7 cellular contexts compared by ENCODE assay signal in the genomic region with DNA sequence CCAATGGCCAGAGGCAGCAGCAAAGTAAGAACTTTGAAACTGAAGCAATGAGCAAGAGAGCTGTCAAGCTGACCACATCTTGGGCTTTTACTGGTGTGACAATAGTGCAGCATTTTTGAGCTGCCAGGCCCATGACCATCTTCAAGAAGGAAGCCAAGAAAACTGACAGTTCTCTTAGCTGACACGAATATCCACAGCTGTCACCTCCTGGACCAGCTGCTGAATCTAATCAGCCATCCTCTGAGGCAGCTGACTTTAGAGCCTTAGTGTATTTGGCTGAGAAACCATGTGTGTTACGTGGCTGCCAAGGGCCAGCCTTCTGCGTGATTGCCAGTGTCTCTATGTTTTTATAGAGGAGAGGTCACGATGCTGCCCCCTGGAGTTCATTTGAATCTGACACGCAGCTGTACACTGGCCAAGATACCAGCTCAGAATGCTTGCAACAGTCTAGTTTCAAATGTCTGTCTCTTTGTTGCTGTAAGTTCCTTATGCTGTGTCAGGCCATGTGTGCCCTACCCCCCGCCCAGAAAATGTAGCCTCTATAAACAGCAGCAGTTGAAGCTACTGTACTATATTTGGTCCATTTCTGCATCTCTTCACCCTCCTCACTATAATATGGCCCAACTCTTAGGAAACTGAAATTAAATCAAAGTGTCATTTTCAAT. TPM values are rescaled to one million over a fixed set of nuclear protein-coding genes. Genes with fewer than 3 reads are reported as not detected.
DNase-seq lines count a peak whose midpoint lies in the region; TF ChIP-seq lines count a peak whose summit lies in the region.

No MANE protein-coding gene starts in this region.

- 0 to 4% methylated on average over 6 of the region's 6 CpGs for WGBS in GM23248 (ENCODE audit: low coverage in 1 of 2, low lambda C conversion rate in 2 of 2, missing lambda C conversion rate in 2 of 2), 2 experiments
- whole genome bisulfite sequencing in hepatocyte (ENCODE audit: low lambda C conversion rate, missing lambda C conversion rate): 30% methylated on average over 6 of the region's 6 CpGs

- H3K4me2 ChIP-seq in GM23248 (ENCODE audit: unreplicated experiment): peak overlapping the region; percentile 9
- H3K4me2 ChIP-seq in hepatocyte: no peak overlapping the region
- no peak overlapping the region for H3K4me2 ChIP-seq in skeletal muscle satellite cell (ENCODE audit: low read length)

- no peaks in the 10 kb centered on the region for H3K9me2 ChIP-seq in GM23248 (ENCODE audit: insufficient read depth)
- no peaks in the 10 kb centered on the region for H3K9me2 ChIP-seq in hepatocyte (replicated peaks; ENCODE audit: insufficient read depth)

- H3K27ac ChIP-seq in GM23248 (peak overlapping the region; percentile 46), hepatocyte (no peak overlapping the region)

- TF ChIP-seq CTCF in GM12872 (IDR thresholded peaks at IDR 0.05; ENCODE audit: insufficient read depth, low read depth, low read length) (peak; percentile 85), hepatocyte (IDR thresholded peaks at IDR 0.05; ENCODE audit: poor library complexity) (peak; percentile 56)

- H3K79me2 ChIP-seq in GM23248 (ENCODE audit: insufficient read depth) (no peaks in the 10 kb centered on the region), hepatocyte (no peaks in the 10 kb centered on the region)

- H3K9ac ChIP-seq in GM23248 (0 out of 2 replicates have a peak overlapping the region, but pooled peaks have one; percentile 2), skeletal muscle satellite cell (ENCODE audit: low read depth, low read length) (peak overlapping the region; percentile 48)

- H4K20me1 ChIP-seq in GM23248 (ENCODE audit: insufficient read depth): no peaks in the 10 kb centered on the region
- H4K20me1 ChIP-seq in hepatocyte (ENCODE audit: insufficient read depth, poor library complexity, severe bottlenecking): no peaks in the 10 kb centered on the region

- H3K9me3 ChIP-seq in GM23248 (ENCODE audit: low read depth) (no peaks in the 10 kb centered on the region), hepatocyte (ENCODE audit: low read depth) (no peaks in the 10 kb centered on the region), skeletal muscle satellite cell (replicated peaks; ENCODE audit: low read length) (no peaks in the 10 kb centered on the region)

- no peak overlapping the region for H3K4me3 ChIP-seq in GM23248
- no peak overlapping the region for H3K4me3 ChIP-seq in hepatocyte
- no peak overlapping the region for H3K4me3 ChIP-seq in skeletal muscle satellite cell (ENCODE audit: low read length)

- DNase-seq in GM23248: peak; percentile 92
- DNase-seq in KBM-7: peak; percentile 71
- peak; percentile 78 for DNase-seq in RKO (ENCODE audit: low spot score)
- DNase-seq in anterior cingulate cortex (lab: John Stamatoyannopoulos, UW): peak in 36 of 58 donors; percentile 3 to 59 (median 22)
- DNase-seq in hepatocyte (ENCODE audit: low spot score): peak; percentile 85

- peaks cover 20% of the 10 kb centered on the region for H3F3A ChIP-seq in GM23248 (ENCODE audit: insufficient read depth)

- H3K4me1 ChIP-seq in GM23248 (ENCODE audit: insufficient read depth) (peaks cover 27% of the 10 kb centered on the region), hepatocyte (ENCODE audit: insufficient read depth) (no peaks in the 10 kb centered on the region), skeletal muscle satellite cell (ENCODE audit: control insufficient read depth, insufficient read depth, low read length) (peaks cover 35% of the 10 kb centered on the region)

- H2AFZ ChIP-seq in GM23248 (peak overlapping the region; percentile 54), hepatocyte (no peak overlapping the region)

- H3K36me3 ChIP-seq in GM23248 (ENCODE audit: low read depth) (no peaks in the 10 kb centered on the region), hepatocyte (replicated peaks; ENCODE audit: insufficient read depth, low read depth) (no peaks in the 10 kb centered on the region), skeletal muscle satellite cell (ENCODE audit: insufficient read depth, low read length) (peaks cover 5% of the 10 kb centered on the region)

- in situ Hi-C loops in GM23248 (cut with MboI): loop anchor here (25.0 kb wide), 1 partner anchor 198 kb away; no protein-coding TSS in a partner anchor
- in situ Hi-C loops in KBM-7 (cut with MboI; ENCODE audit: low pct_unique_long_range_greater_than_20kb, low sequenced_read_pairs): no loop called here

- H3K27me3 ChIP-seq in GM23248 (replicated peaks; ENCODE audit: insufficient read depth): no peaks in the 10 kb centered on the region
- no peaks in the 10 kb centered on the region for H3K27me3 ChIP-seq in hepatocyte
- no peaks in the 10 kb centered on the region for H3K27me3 ChIP-seq in skeletal muscle satellite cell (ENCODE audit: control insufficient read depth, insufficient read depth, low read length)

RNA-seq across cellular contexts. Expression of gene PALMD, which starts 39.7 kb away (rescaled TPM):
- total RNA-seq in GM23248 (2014; rRNA removed; shearing (Covaris generic)): 0.11 TPM in 1 of 2 replicates, not detected in the other
- polyA plus RNA-seq in GM23248 (2016; fragmentation: Nextera tagmentation; extraction: Ambion mirVana) (0.09 and 0.10 TPM in 2 replicates), hepatocyte (12.3 and 14.0 TPM in 2 replicates)
- total RNA-seq in hepatocyte: 18.5 and 21.7 TPM in 2 replicates
- total RNA-seq in skeletal muscle satellite cell (2012; rRNA removed): 2.0 and 3.7 TPM in 2 replicates

Comparison
In these comparisons a context has a peak if more than half of its experiments do, and no peak if none do; other contexts are left out.
1. DNase-seq: peak in every context shown above with its lines; median percentile 92 in GM23248; 85 in hepatocyte; 78 in RKO; 71 in KBM-7; 22 in anterior cingulate cortex.
2. RNA of gene PALMD, which starts 39.7 kb away (total RNA-seq): 18.5 to 21.7 TPM in hepatocyte; 0.11 TPM in GM23248; every median in the first group is over 10 times any median in the second.